Comparison of ENCODE assay signal across 9 cellular contexts in genomic region chr1:84122780-84123382, GRCh38. TPM values are rescaled to one million over a fixed set of nuclear protein-coding genes. Genes with fewer than 3 reads are reported as not detected.
DNase-seq lines count a peak whose midpoint lies in the region; ATAC-seq, FAIRE-seq and TF ChIP-seq lines count a peak whose summit lies in the region.
"Had no signal": no experiment of that assay in that cellular context is flagged by ENCODE, and none has a peak within 500 bp of the region (broad histone marks: within the 10 kb centered on the region; RNA-seq: fewer than 3 reads in every experiment).

No MANE protein-coding gene starts in this region.

- no peak overlapping the region for H3K27ac Mint-ChIP-seq in CD14-positive monocyte

- no peaks in the 10 kb centered on the region for H3K36me3 Mint-ChIP-seq in CD14-positive monocyte

- FAIRE-seq in GM19239 (lab: Jason Lieb, UNC), result peak; percentile 75

- H3K4me3 Mint-ChIP-seq in CD14-positive monocyte, result no peak overlapping the region

- H3K4me1 Mint-ChIP-seq in CD14-positive monocyte, result no peaks in the 10 kb centered on the region

- ATAC-seq in HG03460 (IDR thresholded peaks at IDR 0.05; ENCODE audit: unreplicated experiment), result no peak

- DNase-seq in CD14-positive monocyte (ENCODE audit: low spot score) (no peak), GM19239 (ENCODE audit: insufficient read length, low spot score) (no peak), SHP77 (lab: John Stamatoyannopoulos, UW) (peak; percentile 43 to 48), amniotic epithelial cell (ENCODE audit: low read depth) (peak; percentile 51), iPS-NIHi7 (ENCODE audit: extremely low spot score) (peak; percentile 25)
- DNase-seq in Jurkat, Clone E6-1 (ENCODE audit: low read depth, low spot score), result peak; percentile 38
- peak; percentile 23 to 47 for DNase-seq in stimulated activated CD4-positive, alpha-beta T cell treated with anti-CD3 and anti-CD28 coated beads, Interleukin-2, amount 100 ng/mL, for 48 hours

- intact Hi-C loops in CD14-positive monocyte (cut with micrococcal nuclease), result no loop called here

- no peaks in the 10 kb centered on the region for H3K27me3 Mint-ChIP-seq in CD14-positive monocyte (ENCODE audit: low read depth in 3 of 3)

- H3K4me3 ChIP-seq in Jurkat, Clone E6-1 (ENCODE audit: low read length), result no peak overlapping the region
- H3K4me3 ChIP-seq: skin epidermis had no signal

- no peaks in the 10 kb centered on the region for H3K9me3 Mint-ChIP-seq in CD14-positive monocyte

- TF ChIP-seq CTCF in CD14-positive monocyte (IDR thresholded peaks at IDR 0.05), result peak; percentile 57

RNA-seq across cellular contexts. Expression of gene PRKACB, which starts 21.2 kb away (rescaled TPM):
- polyA plus RNA-seq in CD14-positive monocyte, result 10 to 100 TPM; 13.8 to 14.5 TPM
- 16.7 TPM for polyA plus RNA-seq in Jurkat, Clone E6-1 (2012; ENCODE audit: insufficient read depth, insufficient read length)

Comparison
In these comparisons a context has a peak if more than half of its experiments do, and no peak if none do; other contexts are left out.
1. DNase-seq: peak in Jurkat, Clone E6-1 (single experiment), SHP77 (2 of 2), amniotic epithelial cell (single experiment), iPS-NIHi7 (single experiment) and stimulated activated CD4-positive, alpha-beta T cell treated with anti-CD3 and anti-CD28 coated beads, Interleukin-2, amount 100 ng/mL, for 48 hours (2 of 2); none in CD14-positive monocyte (single experiment) and GM19239 (single experiment).